ENCODE assay signal across 19 cellular contexts in genomic region chr4:84826681-84827080, GRCh38.
"Had no signal": no experiment of that assay in that cellular context is flagged by ENCODE, and none has a peak within 500 bp of the region (broad histone marks: within the 10 kb centered on the region; RNA-seq: fewer than 3 reads in every experiment).

No MANE protein-coding gene starts in this region.

- DNase-seq: activated B cell treated with CpG ODN at 0.5 μM for 24 hours; activated CD4-positive, alpha-beta T cell treated with anti-CD3 and anti-CD28 coated beads for 36 hours; activated CD4-positive, alpha-beta T cell treated with anti-CD3 and anti-CD28 coated beads, Interleukin-2, amount 50 U/mL, for 48 hours; activated effector memory CD4-positive, alpha-beta T cell treated with anti-CD3 and anti-CD28 coated beads, Interleukin-2, amount 50 U/mL, for 16 hours; activated naive CD4-positive, alpha-beta T cell treated with anti-CD3 and anti-CD28 coated beads, Interleukin-2, amount 10 ng/mL, durations not matched to agents 7 days and 5 days; dermis blood vessel endothelial cell; effector CD8-positive, alpha-beta T cell; erythroblast; foreskin melanocyte; immature natural killer cell; left ventricle myocardium inferior; midbrain; natural killer cell; stimulated activated CD4-positive, alpha-beta T cell treated with anti-CD3 and anti-CD28 coated beads, Interleukin-4, amount 100 ng/mL, for 1 hour; stimulated activated naive CD4-positive, alpha-beta T cell treated with Interleukin-2 at 50 U/mL for 16 hours; T1000 had no signal

- H3K4me1 ChIP-seq: left ventricle myocardium inferior, vagina had no signal

- ATAC-seq: activated CD4-positive, alpha-beta T cell treated with anti-CD3 and anti-CD28 coated beads for 36 hours; natural killer cell had no signal

- H3K27ac ChIP-seq: hepatocyte, left ventricle myocardium inferior, thoracic aorta, vagina had no signal

- H3K4me3 ChIP-seq: hepatocyte, left ventricle myocardium inferior, thoracic aorta, vagina had no signal

- H3K27me3 ChIP-seq: hepatocyte, vagina had no signal

- H2AFZ ChIP-seq: hepatocyte had no signal

- H3K9me3 ChIP-seq: left ventricle myocardium inferior, thoracic aorta, vagina had no signal

- H3K79me2 ChIP-seq: hepatocyte had no signal

- H3K4me2 ChIP-seq: hepatocyte had no signal
